Comparison of ENCODE assay signal across 8 cellular contexts in the genomic region with DNA sequence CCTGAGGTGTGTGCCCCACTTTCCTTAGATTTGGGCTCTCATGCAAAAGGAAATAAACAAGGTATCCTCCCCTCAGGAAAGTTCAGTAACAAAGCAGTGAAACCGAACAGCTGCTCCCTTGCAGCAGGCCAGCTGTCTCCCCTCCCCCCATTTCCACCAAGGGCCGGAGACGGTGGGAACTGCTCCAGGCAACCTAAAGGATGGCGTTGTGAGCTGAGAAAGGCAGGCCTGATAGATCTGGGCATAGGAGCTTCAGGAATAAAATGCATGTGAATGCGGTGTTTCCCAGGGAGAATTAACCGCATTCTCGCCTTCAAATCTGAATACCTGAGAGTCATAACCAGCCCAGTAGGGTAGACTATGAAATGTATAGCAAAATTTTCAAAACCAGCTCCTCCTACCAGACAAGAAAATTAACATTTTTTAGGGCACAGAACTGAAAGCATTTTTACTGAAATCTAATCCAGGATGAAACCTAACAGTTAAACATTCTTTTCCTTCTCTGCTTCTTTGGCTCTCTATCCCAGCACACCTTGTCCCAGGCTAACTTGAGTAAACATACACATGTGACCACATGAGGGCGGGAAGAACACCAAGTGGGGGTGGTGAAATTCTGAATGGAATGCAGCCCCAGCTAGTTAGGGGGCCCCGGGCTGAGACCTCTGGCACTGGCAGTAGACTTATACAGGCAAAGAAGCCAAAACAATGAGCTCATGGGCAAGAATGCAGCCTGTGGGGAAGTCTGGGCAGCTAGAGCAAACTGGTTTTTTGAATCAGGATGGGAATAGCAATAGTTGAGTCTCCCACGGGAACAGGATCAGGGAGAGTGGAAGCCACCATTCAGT. TPM values are rescaled to one million over a fixed set of nuclear protein-coding genes. Genes with fewer than 3 reads are reported as not detected.
DNase-seq lines count a peak whose midpoint lies in the region; ATAC-seq lines count a peak whose summit lies in the region.

No MANE protein-coding gene starts in this region.

- peak overlapping the region; percentile 99 for H2AK5ac ChIP-seq in mesenchymal stem cell (ENCODE audit: low read length, severe bottlenecking)

- peak overlapping the region; percentile 59 for H2BK120ac ChIP-seq in mesenchymal stem cell (ENCODE audit: low read depth, low read length)

- H3K4me3 ChIP-seq in endocrine pancreas (ENCODE audit: control insufficient read depth, insufficient read depth, low read length) (peak overlapping the region; percentile 46), mesenchymal stem cell (ENCODE audit: insufficient read depth in 1 of 2, low read depth in 1 of 2, low read length in 2 of 2) (peak overlapping the region in 1 of 2 experiments; percentile 48)

- peak overlapping the region; percentile 88 for H2BK5ac ChIP-seq in mesenchymal stem cell (ENCODE audit: low read depth, low read length, poor library complexity, severe bottlenecking)

- H3K4me1 ChIP-seq in endocrine pancreas (ENCODE audit: control insufficient read depth, insufficient read depth, low read length): no peaks in the 10 kb centered on the region
- peaks cover 47% of the 10 kb centered on the region for H3K4me1 ChIP-seq in mesenchymal stem cell (ENCODE audit: control insufficient read depth, insufficient read depth, low read depth, low read length)

- peak overlapping the region; percentile 84 for H3K4me2 ChIP-seq in mesenchymal stem cell (ENCODE audit: low read length, poor library complexity, severe bottlenecking)

- peak overlapping the region; percentile 73 to 75 for H3K4ac ChIP-seq in mesenchymal stem cell (ENCODE audit: low read depth in 1 of 2, low read length in 2 of 2)

- peak; percentile 42 for DNase-seq in COR-L47 (lab: John Stamatoyannopoulos, UW)
- peak; percentile 73 for DNase-seq in NCI-H1105 (lab: John Stamatoyannopoulos, UW)
- peak; percentile 98 for DNase-seq in mesenchymal stem cell
- peak; percentile 95 for DNase-seq in stromal cell of bone marrow (ENCODE audit: low read depth)

- no peak overlapping the region for H3K9ac ChIP-seq in endocrine pancreas (ENCODE audit: control insufficient read depth, insufficient read depth, low read length)
- peak overlapping the region; percentile 86 for H3K9ac ChIP-seq in mesenchymal stem cell (ENCODE audit: low read length)

- H3K27ac ChIP-seq in mesenchymal stem cell (ENCODE audit: low read length, poor library complexity, severe bottlenecking): peak overlapping the region; percentile 97

- peak overlapping the region; percentile 26 to 94 for H3K18ac ChIP-seq in mesenchymal stem cell (ENCODE audit: low read depth in 1 of 2, low read length in 2 of 2)

- peak overlapping the region in 1 of 2 experiments; percentile 55 for H3K14ac ChIP-seq in mesenchymal stem cell (ENCODE audit: low read length in 2 of 2)

- H3K27me3 ChIP-seq in endocrine pancreas (ENCODE audit: control insufficient read depth, insufficient read depth, low read length) (no peaks in the 10 kb centered on the region), mesenchymal stem cell (ENCODE audit: control insufficient read depth in 1 of 2, insufficient read depth in 1 of 2, low read length in 2 of 2) (no peaks in the 10 kb centered on the region)

- H3K9me3 ChIP-seq in endocrine pancreas (ENCODE audit: control insufficient read depth, low read length) (no peaks in the 10 kb centered on the region), mesenchymal stem cell (ENCODE audit: control insufficient read depth, low read length) (no peaks in the 10 kb centered on the region)

- peak overlapping the region; percentile 64 to 65 for H2BK12ac ChIP-seq in mesenchymal stem cell (ENCODE audit: low read length in 2 of 2)

- H2AFZ ChIP-seq in mesenchymal stem cell (ENCODE audit: low read depth, low read length): no peak overlapping the region

- no peaks in the 10 kb centered on the region for H3K36me3 ChIP-seq in endocrine pancreas (ENCODE audit: control insufficient read depth, insufficient read depth, low read length)
- peaks cover 13 to 17% of the 10 kb centered on the region in 2 experiments for H3K36me3 ChIP-seq in mesenchymal stem cell (ENCODE audit: control insufficient read depth in 1 of 2, insufficient read depth in 2 of 2, low read depth in 1 of 2, low read length in 2 of 2)

- peak overlapping the region; percentile 85 for H2BK15ac ChIP-seq in mesenchymal stem cell (ENCODE audit: low read depth, poor library complexity, severe bottlenecking)

- peak overlapping the region; percentile 80 for H4K8ac ChIP-seq in mesenchymal stem cell (ENCODE audit: low read length)

- ATAC-seq in GM21529 (IDR thresholded peaks at IDR 0.05; ENCODE audit: unreplicated experiment): peak; percentile 12
- ATAC-seq in activated CD4-positive, CD25-positive, alpha-beta regulatory T cell treated with anti-CD3 and anti-CD28 coated beads, Interleukin-2, amount 50 U/mL, for 24 hours: peak; percentile 27 to 42
- no peak for ATAC-seq in GM19328 (IDR thresholded peaks at IDR 0.05; ENCODE audit: unreplicated experiment)

- WGBS in mesenchymal stem cell: 3% methylated on average over 6 of the region's 10 CpGs

- H3K23ac ChIP-seq in mesenchymal stem cell (ENCODE audit: low read length in 2 of 2): no peak overlapping the region

- H3K79me1 ChIP-seq in mesenchymal stem cell (replicated peaks; ENCODE audit: low read length, poor library complexity, severe bottlenecking): no peaks in the 10 kb centered on the region

- peak overlapping the region; percentile 77 for H4K91ac ChIP-seq in mesenchymal stem cell (ENCODE audit: low read length)

RNA-seq across cellular contexts. Expression of a gene that starts 11.5 kb away (rescaled TPM):
- polyA plus RNA-seq in mesenchymal stem cell (2013, experiment 1 of 2): 229 TPM
- polyA plus RNA-seq in mesenchymal stem cell (2013, experiment 2 of 2): 224 TPM

RNA-seq across cellular contexts. Expression of a gene that starts 18.7 kb away (rescaled TPM):
- polyA plus RNA-seq in mesenchymal stem cell (2013, experiment 1 of 2): 15.0 TPM
- polyA plus RNA-seq in mesenchymal stem cell (2013, experiment 2 of 2): 14.4 TPM

RNA-seq across cellular contexts. Expression of a gene that starts 52.4 kb away (rescaled TPM):
- polyA plus RNA-seq in mesenchymal stem cell (2013, experiment 1 of 2): not detected
- not detected for polyA plus RNA-seq in mesenchymal stem cell (2013, experiment 2 of 2)

Comparison
In these comparisons a context has a peak if more than half of its experiments do, and no peak if none do; other contexts are left out.
1. DNase-seq: peak in every context shown above with its lines; median percentile 98 in mesenchymal stem cell; 95 in stromal cell of bone marrow; 73 in NCI-H1105; 42 in COR-L47.